ENCODE assay signal across 8 cellular contexts in the genomic region with DNA sequence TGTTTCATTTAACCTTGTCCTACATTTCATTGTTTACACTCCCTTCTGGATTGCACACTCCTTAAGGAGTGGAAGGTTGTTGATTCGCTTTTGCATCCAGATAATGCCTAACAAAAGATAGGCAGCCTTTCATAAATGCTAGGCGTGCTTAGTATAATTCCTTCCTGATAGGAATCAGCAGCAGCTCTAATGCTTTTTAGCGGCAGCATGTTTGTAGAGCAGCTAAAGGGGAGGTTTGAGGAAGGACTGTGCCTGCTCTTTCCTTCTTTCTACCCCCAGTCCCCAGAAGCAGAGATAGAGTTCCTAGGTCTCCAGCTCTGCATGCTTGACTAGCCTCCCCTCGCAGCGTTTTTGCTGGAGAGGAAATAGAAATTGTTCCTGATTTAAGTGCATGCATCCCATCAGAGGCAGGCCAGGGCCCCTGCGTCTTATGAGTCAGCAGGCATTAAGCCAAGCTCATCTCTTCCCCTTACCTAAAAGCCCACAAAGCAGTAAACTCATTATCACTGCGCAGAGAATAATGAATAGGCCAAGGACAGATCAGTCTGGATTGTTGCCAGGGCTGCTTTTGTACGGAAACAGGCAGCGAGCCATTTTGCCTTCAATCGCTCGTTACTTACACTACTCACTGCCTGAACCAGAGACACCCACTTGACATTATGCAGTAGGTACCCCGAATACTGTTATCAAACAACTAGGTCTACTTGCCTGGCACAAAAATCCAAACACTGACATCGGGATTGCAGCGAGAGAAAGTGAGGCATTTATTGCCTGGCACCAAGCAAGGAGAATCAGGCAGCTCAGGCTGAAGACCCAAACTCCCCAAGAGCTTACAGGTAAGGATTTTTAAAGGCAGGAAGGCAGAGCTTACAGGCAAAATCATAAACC. TPM values are rescaled to one million over a fixed set of nuclear protein-coding genes. Genes with fewer than 3 reads are reported as not detected.
DNase-seq lines count a peak whose midpoint lies in the region; ATAC-seq lines count a peak whose summit lies in the region.

No MANE protein-coding gene starts in this region.

- no peaks in the 10 kb centered on the region for H3K27me3 ChIP-seq in SJCRH30

- peaks cover 9% of the 10 kb centered on the region for H3K4me1 ChIP-seq in SJCRH30

- H3K9me3 Mint-ChIP-seq in stimulated activated memory B cell treated with anti-CD40 and anti-IgM and Interleukin-4, amounts not matched to agents 10 μg/mL and 1 μg/mL and 100 μg/mL, for 72 hours: no peaks in the 10 kb centered on the region

- DNase-seq in COLO668 (lab: John Stamatoyannopoulos, UW; ENCODE audit: unreplicated experiment) (peak; percentile 78), NCI-H1092 (lab: John Stamatoyannopoulos, UW) (peak; percentile 98), SJCRH30 (peak; percentile 55 to 69), globus pallidus (ENCODE audit: low spot score) (peak; percentile 50)
- no peak for DNase-seq in activated naive CD4-positive, alpha-beta T cell treated with anti-CD3 and anti-CD28 coated beads, Interleukin-2, amount 50 U/mL, for 16 hours

- no peak overlapping the region for H3K4me3 Mint-ChIP-seq in stimulated activated memory B cell treated with anti-CD40 and anti-IgM and Interleukin-4, amounts not matched to agents 10 μg/mL and 1 μg/mL and 100 μg/mL, for 72 hours

- ATAC-seq in HG02938 (IDR thresholded peaks at IDR 0.05; ENCODE audit: unreplicated experiment): no peak
- no peak for ATAC-seq in stimulated activated memory B cell treated with anti-CD40 and anti-IgM and Interleukin-4, amounts not matched to agents 10 μg/mL and 1 μg/mL and 100 μg/mL, for 72 hours

- H3K27me3 Mint-ChIP-seq in stimulated activated memory B cell treated with anti-CD40 and anti-IgM and Interleukin-4, amounts not matched to agents 10 μg/mL and 1 μg/mL and 100 μg/mL, for 72 hours: peaks cover 14% of the 10 kb centered on the region

- no peaks in the 10 kb centered on the region for H3K36me3 ChIP-seq in SJCRH30

- H3K4me3 ChIP-seq in SJCRH30: peak overlapping the region; percentile 35
- no peak overlapping the region for H3K4me3 ChIP-seq in skin epidermis

- no peaks in the 10 kb centered on the region for H3K9me3 ChIP-seq in SJCRH30 (replicated peaks)

- no peak overlapping the region for H3K27ac Mint-ChIP-seq in stimulated activated memory B cell treated with anti-CD40 and anti-IgM and Interleukin-4, amounts not matched to agents 10 μg/mL and 1 μg/mL and 100 μg/mL, for 72 hours

- H3K36me3 Mint-ChIP-seq in stimulated activated memory B cell treated with anti-CD40 and anti-IgM and Interleukin-4, amounts not matched to agents 10 μg/mL and 1 μg/mL and 100 μg/mL, for 72 hours: no peaks in the 10 kb centered on the region

- peaks cover 19% of the 10 kb centered on the region for H3K4me1 Mint-ChIP-seq in stimulated activated memory B cell treated with anti-CD40 and anti-IgM and Interleukin-4, amounts not matched to agents 10 μg/mL and 1 μg/mL and 100 μg/mL, for 72 hours

- H3K27ac ChIP-seq in SJCRH30 (no peak overlapping the region; the same call in 1 of the 2 replicates), skin epidermis (peak overlapping the region in 11 of 21 experiments; percentile 4 to 76 (median 48))

RNA-seq across cellular contexts. Expression of a gene that starts 14.1 kb away (rescaled TPM):
- not detected in 2 replicates for total RNA-seq in SJCRH30 (2014; rRNA removed; shearing (Covaris generic))

RNA-seq across cellular contexts. Expression of a gene that starts 42.9 kb away (rescaled TPM):
- total RNA-seq in SJCRH30 (2014; rRNA removed; shearing (Covaris generic)): 7.9 and 8.3 TPM in 2 replicates
